In genomic region chr3:148223266-148223665, GRCh38 we compare ENCODE assay signal across 25 cellular contexts.
"Had no signal": no experiment of that assay in that cellular context is flagged by ENCODE, and none has a peak within 500 bp of the region (broad histone marks: within the 10 kb centered on the region; RNA-seq: fewer than 3 reads in every experiment).

No MANE protein-coding gene starts in this region.

- H3K27ac Mint-ChIP-seq: activated naive CD4-positive, alpha-beta T cell treated with anti-CD3 and anti-CD28 coated beads for 36 hours; nephron progenitor cell; stimulated activated naive CD8-positive, alpha-beta T cell treated with anti-CD3 and anti-CD28 coated beads, Interleukin-15, Interleukin-2, amounts not matched to agents 100 ng/mL and 50 ng/mL, for 24 hours had no signal

- H3K4me3 Mint-ChIP-seq: activated naive CD4-positive, alpha-beta T cell treated with anti-CD3 and anti-CD28 coated beads for 36 hours; activated T-cell treated with anti-CD3 and anti-CD28 coated beads, Interleukin-2, amount 50 U/mL, for 4 hours; nephron progenitor cell; stimulated activated naive CD8-positive, alpha-beta T cell treated with anti-CD3 and anti-CD28 coated beads, Interleukin-15, Interleukin-2, amounts not matched to agents 100 ng/mL and 50 ng/mL, for 24 hours had no signal

- H3K27me3 Mint-ChIP-seq: stimulated activated naive CD8-positive, alpha-beta T cell treated with anti-CD3 and anti-CD28 coated beads, Interleukin-15, Interleukin-2, amounts not matched to agents 100 ng/mL and 50 ng/mL, for 24 hours had no signal

- ATAC-seq: activated T-cell treated with anti-CD3 and anti-CD28 coated beads, Interleukin-2, amount 50 U/mL, for 4 hours; gastrocnemius medialis; heart left ventricle had no signal

- H3K4me3 ChIP-seq: cardiac muscle cell, esophagus squamous epithelium, gastrocnemius medialis, heart left ventricle, left ventricle myocardium inferior, suprapubic skin, transverse colon, uterus had no signal

- DNase-seq: activated CD4-positive, alpha-beta T cell treated with anti-CD3 and anti-CD28 coated beads, Interleukin-2, amount 50 U/mL, for 1 hour; activated CD4-positive, CD25-positive, alpha-beta regulatory T cell; activated CD8-positive, alpha-beta memory T cell treated with anti-CD3 and anti-CD28 coated beads, Interleukin-2, amount 50 U/mL, for 4 hours; activated naive CD4-positive, alpha-beta T cell treated with anti-CD3 and anti-CD28 coated beads for 36 hours; activated T-cell treated with anti-CD3 and anti-CD28 coated beads, Interleukin-2, amount 50 U/mL, for 4 hours; aorta; dermis blood vessel endothelial cell; effector memory CD4-positive, alpha-beta T cell; esophagus squamous epithelium; gastrocnemius medialis; heart left ventricle; kidney; left ventricle myocardium inferior; mammary epithelial cell; midbrain; nephron progenitor cell; nucleus accumbens; retina; T-helper 1 cell; T-helper 9 cell; transverse colon; uterus had no signal

- H3K9me3 Mint-ChIP-seq: activated T-cell treated with anti-CD3 and anti-CD28 coated beads, Interleukin-2, amount 50 U/mL, for 4 hours; nephron progenitor cell; stimulated activated naive CD8-positive, alpha-beta T cell treated with anti-CD3 and anti-CD28 coated beads, Interleukin-15, Interleukin-2, amounts not matched to agents 100 ng/mL and 50 ng/mL, for 24 hours had no signal
